9 cellular contexts compared by ENCODE assay signal in the genomic region with DNA sequence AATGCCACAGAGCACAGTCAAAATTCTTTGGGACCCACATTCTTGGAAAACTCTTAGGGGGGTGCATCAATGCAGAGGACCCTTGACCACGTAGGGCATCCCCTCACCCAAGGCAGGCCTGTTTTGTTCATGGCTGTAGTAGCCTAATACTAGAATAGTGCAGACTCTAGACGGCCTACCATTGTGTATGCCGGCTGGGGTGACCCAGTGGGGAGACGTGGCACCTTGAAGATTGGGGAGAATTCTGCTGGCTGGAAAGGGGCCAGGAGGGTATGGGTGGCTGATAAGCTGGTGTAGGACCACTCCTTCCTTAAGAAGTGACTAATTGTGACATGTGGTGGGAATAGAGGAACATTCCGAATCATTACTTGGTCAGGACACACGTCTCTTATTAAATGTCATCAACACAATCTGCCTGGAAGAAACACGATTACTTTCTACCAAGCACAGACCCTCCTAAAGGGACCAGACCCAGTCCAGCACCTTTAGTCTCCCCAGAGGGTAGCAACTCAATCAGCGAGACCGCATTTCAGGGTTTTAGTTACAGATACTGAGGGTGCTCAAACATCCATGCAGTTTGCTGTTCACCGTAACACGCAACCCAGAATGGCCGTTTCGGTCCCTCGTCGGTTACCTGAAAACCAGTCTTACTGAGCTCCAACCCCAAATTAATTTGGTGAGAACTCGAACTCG. TPM values are rescaled to one million over a fixed set of nuclear protein-coding genes. Genes with fewer than 3 reads are reported as not detected.
A peak's percentile ranks its signal among the peaks of the same experiment; 100 is the strongest.
DNase-seq lines count a peak whose midpoint lies in the region; ATAC-seq and TF ChIP-seq lines count a peak whose summit lies in the region.
"Had no signal": no experiment of that assay in that cellular context is flagged by ENCODE, and none has a peak within 500 bp of the region (broad histone marks: within the 10 kb centered on the region; RNA-seq: fewer than 3 reads in every experiment).

No MANE protein-coding gene starts in this region.

- H3K9me3 Mint-ChIP-seq in activated naive CD4-positive, alpha-beta T cell treated with anti-CD3 and anti-CD28 coated beads, Interleukin-2, amount 10 ng/mL, durations not matched to agents 7 days and 5 days, result peaks cover 9% of the 10 kb centered on the region

- H3K4me3 ChIP-seq in ascending aorta (peak overlapping the region; percentile 74 to 90), lower leg skin (ENCODE audit: low read depth, poor library complexity, severe bottlenecking) (peak overlapping the region; percentile 68), tibial nerve (peak overlapping the region; percentile 61 to 97 (median 80))

- H3K4me3 Mint-ChIP-seq in activated naive CD4-positive, alpha-beta T cell treated with anti-CD3 and anti-CD28 coated beads, Interleukin-2, amount 10 ng/mL, durations not matched to agents 7 days and 5 days, result peak overlapping the region; percentile 94

- H3K36me3 ChIP-seq in ascending aorta (no peaks in the 10 kb centered on the region), tibial nerve (no peaks in the 10 kb centered on the region)

- 79 to 83% methylated on average over 17 of the region's 17 CpGs for WGBS in lower leg skin, 2 donors
- 74 to 75% methylated on average over 17 of the region's 17 CpGs for WGBS in tibial nerve, 2 donors

- H3K4me1 Mint-ChIP-seq in activated naive CD4-positive, alpha-beta T cell treated with anti-CD3 and anti-CD28 coated beads, Interleukin-2, amount 10 ng/mL, durations not matched to agents 7 days and 5 days, result peaks cover 58% of the 10 kb centered on the region

- peaks cover 43% of the 10 kb centered on the region for H3K36me3 Mint-ChIP-seq in activated naive CD4-positive, alpha-beta T cell treated with anti-CD3 and anti-CD28 coated beads, Interleukin-2, amount 10 ng/mL, durations not matched to agents 7 days and 5 days

- TF ChIP-seq POLR2A in lower leg skin (IDR thresholded peaks at IDR 0.05) (no peak), tibial nerve (IDR thresholded peaks at IDR 0.05) (no peak)

- no peak for TF ChIP-seq CTCF in ascending aorta (IDR thresholded peaks at IDR 0.05)
- TF ChIP-seq CTCF in lower leg skin (IDR thresholded peaks at IDR 0.05), result no peak
- TF ChIP-seq CTCF in tibial nerve (IDR thresholded peaks at IDR 0.05), result no peak
- TF ChIP-seq CTCF in GM20000 (IDR thresholded peaks at IDR 0.05; ENCODE audit: extremely low read depth, missing control alignments), result no peak

- H3K27me3 Mint-ChIP-seq in activated naive CD4-positive, alpha-beta T cell treated with anti-CD3 and anti-CD28 coated beads, Interleukin-2, amount 10 ng/mL, durations not matched to agents 7 days and 5 days, result no peaks in the 10 kb centered on the region

- no peaks in the 10 kb centered on the region for H3K9me3 ChIP-seq in ascending aorta
- H3K9me3 ChIP-seq in tibial nerve, result no peaks in the 10 kb centered on the region

- intact Hi-C loops in ascending aorta (cut with DNase I), result loop anchor here (5.0 to 10.0 kb wide), 2 partner anchors 333 to 420 kb away; a partner anchor contains a TSS
- intact Hi-C loops in lower leg skin (cut with DNase I; ENCODE audit: low total_unique reads), result loop anchor here (5.0 kb wide), 2 partner anchors 42 to 108 kb away; no protein-coding TSS in a partner anchor

- H3K27me3 ChIP-seq in ascending aorta (no peaks in the 10 kb centered on the region), tibial nerve (no peaks in the 10 kb centered on the region)

- peaks cover 5 to 17% of the 10 kb centered on the region in 2 donors for H3K4me1 ChIP-seq in ascending aorta
- H3K4me1 ChIP-seq in tibial nerve, result peaks cover 0 to 26% (median 18%) of the 10 kb centered on the region in 4 donors

- H3K27ac ChIP-seq in ascending aorta (peak overlapping the region; percentile 95 to 98), tibial nerve (peak overlapping the region; percentile 92 to 100 (median 100))

- no peak for DNase-seq in activated naive CD4-positive, alpha-beta T cell treated with anti-CD3 and anti-CD28 coated beads, Interleukin-2, amount 10 ng/mL, durations not matched to agents 7 days and 5 days
- DNase-seq in activated naive CD4-positive, alpha-beta T cell treated with anti-CD3 and anti-CD28 coated beads, Interleukin-2, amount 50 U/mL, for 16 hours, result no peak
- DNase-seq in ascending aorta (ENCODE audit: low spot score in 2 of 2) (no peak), lower leg skin (ENCODE audit: low spot score in 2 of 2) (no peak), tibial nerve (ENCODE audit: low spot score in 2 of 2) (no peak), GM20000 (ENCODE audit: low spot score) (no peak), medulla oblongata (ENCODE audit: extremely low spot score) (no peak)
- DNase-seq: EL had no signal

- peak overlapping the region; percentile 99 for H3K27ac Mint-ChIP-seq in activated naive CD4-positive, alpha-beta T cell treated with anti-CD3 and anti-CD28 coated beads, Interleukin-2, amount 10 ng/mL, durations not matched to agents 7 days and 5 days

- CTCF ChIA-PET in activated naive CD4-positive, alpha-beta T cell treated with anti-CD3 and anti-CD28 coated beads, Interleukin-2, amount 10 ng/mL, durations not matched to agents 7 days and 5 days (lab: Charles Lee), result interaction anchor here (0.8 to 4.1 kb wide), 8 partner anchors 12 to 164 kb away, joined by 3 to 20 read pairs (median 6); no protein-coding TSS in a partner anchor

- ATAC-seq in HG03520 (IDR thresholded peaks at IDR 0.05; ENCODE audit: unreplicated experiment), result no peak

- no peak for TF ChIP-seq EP300 in tibial nerve (IDR thresholded peaks at IDR 0.05)

RNA-seq across cellular contexts. Expression of a gene that starts 1.8 kb away (rescaled TPM):
- total RNA-seq in ascending aorta, result 235 TPM
- total RNA-seq in lower leg skin, result 100 to 1,000 TPM in 2 of 4 donors, 10 to 100 TPM in 2; 50.8 to 151 (median 98.7) TPM
- total RNA-seq in tibial nerve, result 10 to 100 TPM; 61.2 to 77.9 (median 75.1) TPM
